23 cellular contexts compared by ENCODE assay signal in the genomic region with DNA sequence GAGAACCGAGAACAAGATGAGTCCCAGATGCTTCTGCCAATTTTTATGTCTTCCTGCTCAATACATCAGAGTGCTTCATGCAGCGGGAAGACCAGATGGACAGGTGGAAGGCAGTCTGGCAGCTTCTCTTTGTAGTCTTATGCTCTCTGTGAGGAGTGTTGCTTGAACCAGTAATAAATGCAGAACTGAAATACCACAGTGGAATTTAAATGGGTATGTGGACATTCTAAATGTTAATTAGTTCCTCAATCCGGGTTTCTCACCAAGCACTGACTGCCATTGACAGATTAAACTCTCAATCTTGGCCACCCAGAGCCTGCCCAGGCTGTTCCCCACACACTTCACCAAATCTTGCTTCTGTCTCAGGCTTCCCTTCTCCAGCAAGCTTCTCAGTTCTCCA.
"Had no signal": no experiment of that assay in that cellular context is flagged by ENCODE, and none has a peak within 500 bp of the region (broad histone marks: within the 10 kb centered on the region; RNA-seq: fewer than 3 reads in every experiment).

No MANE protein-coding gene starts in this region.

- H3K36me3 ChIP-seq: esophagus squamous epithelium, lower lobe of right lung, sigmoid colon, suprapubic skin, transverse colon, upper lobe of right lung, uterus had no signal

- ATAC-seq: effector memory CD8-positive, alpha-beta T cell; left ventricle myocardium superior; lower lobe of right lung; naive thymus-derived CD8-positive, alpha-beta T cell; psoas muscle; right cardiac atrium; stimulated activated effector memory CD8-positive, alpha-beta T cell treated with anti-CD3 and anti-CD28 coated beads, Interleukin-12 subunit alpha, Interleukin-12 subunit beta, amount 100 ng/mL, for 72 hours; upper lobe of right lung had no signal

- H3K27ac ChIP-seq: esophagus squamous epithelium, lower lobe of right lung, psoas muscle, sigmoid colon, suprapubic skin, transverse colon, upper lobe of right lung, uterus had no signal

- H3K4me1 ChIP-seq: esophagus squamous epithelium, lower lobe of right lung, psoas muscle, sigmoid colon, suprapubic skin, transverse colon, upper lobe of right lung, uterus had no signal

- FAIRE-seq: endometrium, keratinocyte had no signal

- DNase-seq: cortex of kidney; effector memory CD8-positive, alpha-beta T cell; erythroblast; esophagus squamous epithelium; foreskin melanocyte; left ventricle myocardium superior; lower lobe of right lung; naive thymus-derived CD8-positive, alpha-beta T cell; nephron progenitor cell; nucleus accumbens; posterior cingulate gyrus; psoas muscle; right cardiac atrium; sigmoid colon; stimulated activated CD4-positive, alpha-beta T cell treated with anti-CD3 and anti-CD28 coated beads, Interleukin-2, amount 100 ng/mL, for 24 hours; stimulated activated CD4-positive, alpha-beta T cell treated with anti-CD3 and anti-CD28 coated beads, Interleukin-4, amount 100 ng/mL, for 24 hours; transverse colon; upper lobe of right lung; uterus had no signal

- H3K9me3 ChIP-seq: esophagus squamous epithelium, lower lobe of right lung, psoas muscle, sigmoid colon, suprapubic skin, transverse colon, upper lobe of right lung, uterus had no signal

- H3K4me3 ChIP-seq: esophagus squamous epithelium, lower lobe of right lung, psoas muscle, sigmoid colon, suprapubic skin, transverse colon, upper lobe of right lung, uterus had no signal

- H3K27me3 ChIP-seq: esophagus squamous epithelium, sigmoid colon, suprapubic skin, transverse colon, upper lobe of right lung, uterus had no signal
